ENCODE assay signal across 20 cellular contexts in genomic region chr2:52518673-52519072, GRCh38.
"Had no signal": no experiment of that assay in that cellular context is flagged by ENCODE, and none has a peak within 500 bp of the region (broad histone marks: within the 10 kb centered on the region; RNA-seq: fewer than 3 reads in every experiment).

No MANE protein-coding gene starts in this region.

- H3K4me3 ChIP-seq: hepatocyte, mucosa of descending colon, spleen, tibial artery, upper lobe of left lung, uterus had no signal

- H3K27ac ChIP-seq: hepatocyte, neutrophil, spleen, tibial artery, upper lobe of left lung, uterus had no signal

- DNase-seq: effector CD4-positive, alpha-beta T cell; endodermal cell; erythroblast; foreskin melanocyte; head of caudate nucleus; mammary epithelial cell; mucosa of descending colon; naive thymus-derived CD8-positive, alpha-beta T cell; posterior cingulate gyrus; spleen; stimulated activated CD4-positive, alpha-beta T cell treated with anti-CD3 and anti-CD28 coated beads, Interleukin-15, amount 100 ng/mL, for 24 hours; stimulated activated CD4-positive, alpha-beta T cell treated with anti-CD3 and anti-CD28 coated beads, Interleukin-1b, Interleukin-23, amount 100 ng/mL, for 48 hours; stimulated activated CD4-positive, alpha-beta T cell treated with anti-CD3 and anti-CD28 coated beads, Interleukin-4, amount 100 ng/mL, for 24 hours; tibial artery; upper lobe of left lung; uterus had no signal

- H3K27me3 ChIP-seq: hepatocyte, neutrophil, spleen, tibial artery, upper lobe of left lung, uterus had no signal

- ATAC-seq: mucosa of descending colon; naive thymus-derived CD8-positive, alpha-beta T cell; sciatic nerve; stimulated activated memory B cell treated with anti-CD40 and anti-IgM and Interleukin-4, amounts not matched to agents 10 μg/mL and 1 μg/mL and 100 μg/mL, for 72 hours had no signal

- H3K36me3 ChIP-seq: neutrophil, spleen, tibial artery, upper lobe of left lung, uterus had no signal

- H3K9me3 ChIP-seq: neutrophil, spleen, tibial artery, upper lobe of left lung, uterus had no signal

- H3K4me2 ChIP-seq: hepatocyte had no signal

- H2AFZ ChIP-seq: hepatocyte had no signal

- H3K4me1 ChIP-seq: spleen, tibial artery, upper lobe of left lung, uterus had no signal
